In genomic region chr18:63322246-63322645, GRCh38 we compare ENCODE assay signal across 9 cellular contexts. TPM values are rescaled to one million over a fixed set of nuclear protein-coding genes. Genes with fewer than 3 reads are reported as not detected.
DNase-seq lines count a peak whose midpoint lies in the region; ATAC-seq and TF ChIP-seq lines count a peak whose summit lies in the region.
"Had no signal": no experiment of that assay in that cellular context is flagged by ENCODE, and none has a peak within 500 bp of the region (broad histone marks: within the 10 kb centered on the region; RNA-seq: fewer than 3 reads in every experiment).

No MANE protein-coding gene starts in this region.

- no peak for DNase-seq in activated CD8-positive, alpha-beta T cell treated with anti-CD3 and anti-CD28 coated beads for 36 hours
- no peak for DNase-seq in activated CD8-positive, alpha-beta T cell treated with anti-CD3 and anti-CD28 coated beads, Interleukin-2, amount 10 ng/mL, durations not matched to agents 7 days and 5 days
- DNase-seq in SK-MEL-5 (ENCODE audit: low read depth, low spot score): peak; percentile 13
- DNase-seq in fibroblast of villous mesenchyme (ENCODE audit: low read depth): peak; percentile 30
- no peak for DNase-seq in thyroid gland
- DNase-seq in putamen (ENCODE audit: low spot score): no peak

- no peak for ATAC-seq in activated CD8-positive, alpha-beta T cell treated with anti-CD3 and anti-CD28 coated beads for 36 hours
- ATAC-seq in activated CD8-positive, alpha-beta T cell treated with anti-CD3 and anti-CD28 coated beads, Interleukin-2, amount 10 ng/mL, durations not matched to agents 7 days and 5 days: no peak
- ATAC-seq in GM21515 (IDR thresholded peaks at IDR 0.05; ENCODE audit: unreplicated experiment) (no peak), HG03520 (IDR thresholded peaks at IDR 0.05; ENCODE audit: unreplicated experiment) (no peak)

- no peak for TF ChIP-seq CTCF in activated CD8-positive, alpha-beta T cell treated with anti-CD3 and anti-CD28 coated beads for 36 hours (IDR thresholded peaks at IDR 0.05)
- TF ChIP-seq CTCF in fibroblast of villous mesenchyme (IDR thresholded peaks at IDR 0.05; ENCODE audit: insufficient read depth, low read depth, low read length) (no peak), thyroid gland (IDR thresholded peaks at IDR 0.05) (no peak)

- H3K27me3 Mint-ChIP-seq in activated CD8-positive, alpha-beta T cell treated with anti-CD3 and anti-CD28 coated beads for 36 hours: no peaks in the 10 kb centered on the region
- no peaks in the 10 kb centered on the region for H3K27me3 Mint-ChIP-seq in activated CD8-positive, alpha-beta T cell treated with anti-CD3 and anti-CD28 coated beads, Interleukin-2, amount 10 ng/mL, durations not matched to agents 7 days and 5 days (ENCODE audit: low read depth)

- H3K27ac Mint-ChIP-seq in activated CD8-positive, alpha-beta T cell treated with anti-CD3 and anti-CD28 coated beads for 36 hours: peak overlapping the region; percentile 60
- H3K27ac Mint-ChIP-seq in activated CD8-positive, alpha-beta T cell treated with anti-CD3 and anti-CD28 coated beads, Interleukin-2, amount 10 ng/mL, durations not matched to agents 7 days and 5 days: no peak overlapping the region

- 89 to 90% methylated on average over 5 of the region's 5 CpGs for WGBS in thyroid gland, 2 donors

- H3K36me3 Mint-ChIP-seq in activated CD8-positive, alpha-beta T cell treated with anti-CD3 and anti-CD28 coated beads for 36 hours (ENCODE audit: low read depth): peaks cover 22% of the 10 kb centered on the region
- peaks cover 21% of the 10 kb centered on the region for H3K36me3 Mint-ChIP-seq in activated CD8-positive, alpha-beta T cell treated with anti-CD3 and anti-CD28 coated beads, Interleukin-2, amount 10 ng/mL, durations not matched to agents 7 days and 5 days (ENCODE audit: low read depth)

- peak overlapping the region; percentile 20 to 63 (median 32) for H3K27ac ChIP-seq in thyroid gland

- in situ Hi-C loops in SK-MEL-5 (cut with HindIII; ENCODE audit: low pct_unique_long_range_greater_than_20kb, low sequenced_read_pairs): no loop called here

- TF ChIP-seq POLR2A in thyroid gland (IDR thresholded peaks at IDR 0.05): no peak

- no peaks in the 10 kb centered on the region for H3K36me3 ChIP-seq in thyroid gland
- H3K36me3 ChIP-seq: prostate gland had no signal

- intact Hi-C loops in activated CD8-positive, alpha-beta T cell treated with anti-CD3 and anti-CD28 coated beads for 36 hours (cut with micrococcal nuclease): loop anchor here (2.0 kb wide), 1 partner anchor 305 kb away; no protein-coding TSS in a partner anchor
- intact Hi-C loops in thyroid gland (cut with DNase I): loop anchor here (5.0 kb wide), 1 partner anchor 305 kb away; no protein-coding TSS in a partner anchor

- no peak overlapping the region for H3K4me3 ChIP-seq in fibroblast of villous mesenchyme (ENCODE audit: low read depth, low read length)
- no peak overlapping the region for H3K4me3 ChIP-seq in thyroid gland (replicated peaks in 1 of 3)
- H3K4me3 ChIP-seq: prostate gland had no signal

- CTCF ChIA-PET in activated CD8-positive, alpha-beta T cell treated with anti-CD3 and anti-CD28 coated beads for 36 hours (lab: Charles Lee): interaction anchor here (0.6 to 7.4 kb wide), 41 partner anchors 10 to 337 kb away, joined by 3 to 140 read pairs (median 4); no protein-coding TSS in a partner anchor
- CTCF ChIA-PET in activated CD8-positive, alpha-beta T cell treated with anti-CD3 and anti-CD28 coated beads, Interleukin-2, amount 10 ng/mL, durations not matched to agents 7 days and 5 days (lab: Charles Lee): interaction anchor here (0.7 to 8.0 kb wide), 39 partner anchors 11 to 340 kb away, joined by 3 to 144 read pairs (median 5); no protein-coding TSS in a partner anchor

- H3K4me1 Mint-ChIP-seq in activated CD8-positive, alpha-beta T cell treated with anti-CD3 and anti-CD28 coated beads for 36 hours (ENCODE audit: low read depth): peaks cover 19% of the 10 kb centered on the region
- peaks cover 23% of the 10 kb centered on the region for H3K4me1 Mint-ChIP-seq in activated CD8-positive, alpha-beta T cell treated with anti-CD3 and anti-CD28 coated beads, Interleukin-2, amount 10 ng/mL, durations not matched to agents 7 days and 5 days (ENCODE audit: low read depth)

- POLR2A ChIA-PET in activated CD8-positive, alpha-beta T cell treated with anti-CD3 and anti-CD28 coated beads for 36 hours (lab: Charles Lee): interaction anchor here (0.6 to 2.0 kb wide), 4 partner anchors 52 to 305 kb away, joined by 3 to 13 read pairs (median 4); no protein-coding TSS in a partner anchor
- POLR2A ChIA-PET in activated CD8-positive, alpha-beta T cell treated with anti-CD3 and anti-CD28 coated beads, Interleukin-2, amount 10 ng/mL, durations not matched to agents 7 days and 5 days (lab: Charles Lee): interaction anchor here (1.0 kb wide), 1 partner anchor 161 kb away, joined by 4 read pairs; no protein-coding TSS in a partner anchor

- peaks cover 6 to 11% of the 10 kb centered on the region in 2 donors for H3K4me1 ChIP-seq in thyroid gland
- H3K4me1 ChIP-seq: prostate gland had no signal

- no peaks in the 10 kb centered on the region for H3K27me3 ChIP-seq in thyroid gland

- no peaks in the 10 kb centered on the region for H3K9me3 ChIP-seq in thyroid gland
- H3K9me3 ChIP-seq: prostate gland had no signal

- no peak overlapping the region for H3K4me3 Mint-ChIP-seq in activated CD8-positive, alpha-beta T cell treated with anti-CD3 and anti-CD28 coated beads for 36 hours
- H3K4me3 Mint-ChIP-seq in activated CD8-positive, alpha-beta T cell treated with anti-CD3 and anti-CD28 coated beads, Interleukin-2, amount 10 ng/mL, durations not matched to agents 7 days and 5 days: no peak overlapping the region

- H3K9me3 Mint-ChIP-seq in activated CD8-positive, alpha-beta T cell treated with anti-CD3 and anti-CD28 coated beads for 36 hours: no peaks in the 10 kb centered on the region
- no peaks in the 10 kb centered on the region for H3K9me3 Mint-ChIP-seq in activated CD8-positive, alpha-beta T cell treated with anti-CD3 and anti-CD28 coated beads, Interleukin-2, amount 10 ng/mL, durations not matched to agents 7 days and 5 days (ENCODE audit: insufficient read depth)

RNA-seq across cellular contexts. Expression of gene BCL2, which starts 2.7 kb away (rescaled TPM):
- 100 to 1,000 TPM; 104 to 107 TPM for total RNA-seq in activated CD8-positive, alpha-beta T cell treated with anti-CD3 and anti-CD28 coated beads for 36 hours
- 100 to 1,000 TPM; 140 TPM for total RNA-seq in activated CD8-positive, alpha-beta T cell treated with anti-CD3 and anti-CD28 coated beads, Interleukin-2, amount 10 ng/mL, durations not matched to agents 7 days and 5 days
- 8.6 and 9.2 TPM in 2 replicates for total RNA-seq in SK-MEL-5 (2014; rRNA removed; shearing (Covaris generic))
- polyA plus RNA-seq in SK-MEL-5 (2015; cell fraction: cytosol; rRNA removed): 6.8 and 8.8 TPM in 2 replicates
- polyA plus RNA-seq in SK-MEL-5 (2015; cell fraction: nucleus; rRNA removed): 4.5 and 7.7 TPM in 2 replicates
- total RNA-seq in fibroblast of villous mesenchyme: 0.64 and 0.86 TPM in 2 replicates
- 100 to 1,000 TPM; 108 to 163 (median 115) TPM for total RNA-seq in thyroid gland

RNA-seq across cellular contexts. Expression of gene KDSR, which starts 44.8 kb away (rescaled TPM):
- 10 to 100 TPM; 53.4 TPM for total RNA-seq in activated CD8-positive, alpha-beta T cell treated with anti-CD3 and anti-CD28 coated beads for 36 hours
- total RNA-seq in activated CD8-positive, alpha-beta T cell treated with anti-CD3 and anti-CD28 coated beads, Interleukin-2, amount 10 ng/mL, durations not matched to agents 7 days and 5 days: 10 to 100 TPM; 38.2 to 38.4 TPM
- 27.6 TPM in 2 replicates for total RNA-seq in SK-MEL-5 (2014; rRNA removed; shearing (Covaris generic))
- 45.4 and 59.5 TPM in 2 replicates for polyA plus RNA-seq in SK-MEL-5 (2015; cell fraction: cytosol; rRNA removed)
- polyA plus RNA-seq in SK-MEL-5 (2015; cell fraction: nucleus; rRNA removed): 25.0 and 32.6 TPM in 2 replicates
- total RNA-seq in fibroblast of villous mesenchyme (26.8 and 31.2 TPM in 2 replicates), thyroid gland (10 to 100 TPM; 30.7 to 85.7 (median 46.8) TPM)

Comparison
In these comparisons a context has a peak if more than half of its experiments do, and no peak if none do; other contexts are left out.
1. DNase-seq: peak in SK-MEL-5 (single experiment) and fibroblast of villous mesenchyme (single experiment); none in activated CD8-positive, alpha-beta T cell treated with anti-CD3 and anti-CD28 coated beads for 36 hours (single experiment), activated CD8-positive, alpha-beta T cell treated with anti-CD3 and anti-CD28 coated beads, Interleukin-2, amount 10 ng/mL, durations not matched to agents 7 days and 5 days (single experiment), thyroid gland (0 of 2) and putamen (single experiment).
2. RNA of gene BCL2, which starts 2.7 kb away (total RNA-seq): 140 TPM in activated CD8-positive, alpha-beta T cell treated with anti-CD3 and anti-CD28 coated beads, Interleukin-2, amount 10 ng/mL, durations not matched to agents 7 days and 5 days, 108 to 163 TPM in thyroid gland and 104 to 107 TPM in activated CD8-positive, alpha-beta T cell treated with anti-CD3 and anti-CD28 coated beads for 36 hours; 8.6 to 9.2 TPM in SK-MEL-5 and 0.64 to 0.86 TPM in fibroblast of villous mesenchyme; every median in the first group is over 10 times any median in the second.